In genomic region chr20:51462566-51463276, GRCh38 we compare ENCODE assay signal across 11 cellular contexts.
DNase-seq lines count a peak whose midpoint lies in the region; ATAC-seq and TF ChIP-seq lines count a peak whose summit lies in the region.
"Had no signal": no experiment of that assay in that cellular context is flagged by ENCODE, and none has a peak within 500 bp of the region (broad histone marks: within the 10 kb centered on the region; RNA-seq: fewer than 3 reads in every experiment).

No MANE protein-coding gene starts in this region.

- H3K27ac ChIP-seq in AG04450 (ENCODE audit: low read depth, low read length) (peak overlapping the region; percentile 39), foreskin keratinocyte (no peak overlapping the region)

- no peak overlapping the region for H3K4me3 Mint-ChIP-seq in nephron progenitor cell
- H3K4me3 Mint-ChIP-seq: B cell had no signal

- ATAC-seq in GM21576 (IDR thresholded peaks at IDR 0.05; ENCODE audit: unreplicated experiment) = no peak
- no peak for ATAC-seq in foreskin keratinocyte
- ATAC-seq in GM19397 (IDR thresholded peaks at IDR 0.05; ENCODE audit: unreplicated experiment) = no peak

- H3K9me3 ChIP-seq in AG04450 (ENCODE audit: control insufficient read depth, insufficient read depth, low read length) (no peaks in the 10 kb centered on the region), NT2/D1 (ENCODE audit: insufficient read depth, low read length) (no peaks in the 10 kb centered on the region)

- H3K27me3 Mint-ChIP-seq in nephron progenitor cell (ENCODE audit: low read depth, poor library complexity) = peaks cover 5% of the 10 kb centered on the region
- H3K27me3 Mint-ChIP-seq: B cell had no signal

- peaks cover 12% of the 10 kb centered on the region for H3K4me1 Mint-ChIP-seq in nephron progenitor cell

- peak overlapping the region; percentile 37 for H3K9ac ChIP-seq in NT2/D1 (ENCODE audit: insufficient read length, low read depth)

- CTCF ChIA-PET in AG04450 (lab: Charles Lee) = no interaction called here

- TF ChIP-seq CTCF in AG04450 (IDR thresholded peaks at IDR 0.05; ENCODE audit: low read depth, low read length) = no peak
- TF ChIP-seq CTCF in fibroblast of the aortic adventitia (IDR thresholded peaks at IDR 0.05; ENCODE audit: insufficient read depth, low read length) = no peak
- no peak for TF ChIP-seq CTCF in nephron progenitor cell (IDR thresholded peaks at IDR 0.05)
- TF ChIP-seq CTCF in foreskin keratinocyte (conservative IDR thresholded peaks at IDR 0.05) = no peak

- H3K4me1 ChIP-seq in NT2/D1 (ENCODE audit: insufficient read depth, insufficient read length) = peaks cover 12% of the 10 kb centered on the region
- no peaks in the 10 kb centered on the region for H3K4me1 ChIP-seq in foreskin keratinocyte

- peaks cover 2% of the 10 kb centered on the region for H3K36me3 ChIP-seq in NT2/D1 (ENCODE audit: insufficient read depth, insufficient read length, low read length)

- DNase-seq in AG04450 (ENCODE audit: low read depth, low spot score) = no peak
- DNase-seq in NT2/D1 (ENCODE audit: low read depth, low spot score) = no peak
- DNase-seq in fibroblast of the aortic adventitia (ENCODE audit: low read depth) = peak; percentile 78
- no peak for DNase-seq in nephron progenitor cell
- no peak for DNase-seq in foreskin keratinocyte
- no peak for DNase-seq in kidney tubule cell (ENCODE audit: low spot score)
- DNase-seq: activated gamma-delta T cell treated with Interleukin-2 at 50 U/mL for 16 hours, NCI-H1105 treated with DMSO at 0.1 percent for 48 hours had no signal

- H3K4me3 ChIP-seq in AG04450 (ENCODE audit: low read depth, low read length) (no peak overlapping the region), NT2/D1 (ENCODE audit: insufficient read length, low read depth) (no peak overlapping the region), fibroblast of the aortic adventitia (ENCODE audit: low read depth, low read length) (no peak overlapping the region)

- H3K27ac Mint-ChIP-seq in nephron progenitor cell = peak overlapping the region; percentile 39
- H3K27ac Mint-ChIP-seq: B cell had no signal

- no peaks in the 10 kb centered on the region for H3K36me3 Mint-ChIP-seq in nephron progenitor cell (ENCODE audit: low read depth)

- no peaks in the 10 kb centered on the region for H3K27me3 ChIP-seq in AG04450 (ENCODE audit: control insufficient read depth, insufficient read depth, low read length)
- H3K27me3 ChIP-seq in NT2/D1 (ENCODE audit: insufficient read depth, insufficient read length) = no peaks in the 10 kb centered on the region
- H3K27me3 ChIP-seq in foreskin keratinocyte = peaks cover 3% of the 10 kb centered on the region

- POLR2A ChIA-PET in AG04450 (lab: Yijun Ruan, JAX) = interaction anchor here (0.5 to 0.6 kb wide), 2 partner anchors 16 to 66 kb away, joined by 3 read pairs; no protein-coding TSS in a partner anchor

- H3K9me3 Mint-ChIP-seq in nephron progenitor cell = no peaks in the 10 kb centered on the region
